ENCODE assay signal across 13 cellular contexts in genomic region chr16:69918241-69918640, GRCh38. TPM values are rescaled to one million over a fixed set of nuclear protein-coding genes. Genes with fewer than 3 reads are reported as not detected.
DNase-seq lines count a peak whose midpoint lies in the region; ATAC-seq, FAIRE-seq and TF ChIP-seq lines count a peak whose summit lies in the region.
"Had no signal": no experiment of that assay in that cellular context is flagged by ENCODE, and none has a peak within 500 bp of the region (broad histone marks: within the 10 kb centered on the region; RNA-seq: fewer than 3 reads in every experiment).

No MANE protein-coding gene starts in this region.

- H3K27ac ChIP-seq in ACC112 (ENCODE audit: low read depth, low read length), result peak overlapping the region; percentile 98
- H3K27ac ChIP-seq in SJCRH30, result peak overlapping the region; percentile 32
- H3K27ac ChIP-seq in endothelial cell of umbilical vein (ENCODE audit: insufficient read depth, low read depth, low read length), result peak overlapping the region; percentile 68
- H3K27ac ChIP-seq in neutrophil, result peak overlapping the region; percentile 11

- H3K9me3 ChIP-seq in SJCRH30 (replicated peaks), result no peaks in the 10 kb centered on the region
- no peaks in the 10 kb centered on the region for H3K9me3 ChIP-seq in endothelial cell of umbilical vein (replicated peaks; ENCODE audit: control insufficient read depth, insufficient read depth, low read length)
- H3K9me3 ChIP-seq in neutrophil, result no peaks in the 10 kb centered on the region
- H3K9me3 ChIP-seq: mucosa of descending colon had no signal

- intact Hi-C loops in endothelial cell of umbilical vein (cut with micrococcal nuclease) (loop anchor here (5.0 kb wide), 1 partner anchor 71 kb away; no protein-coding TSS in a partner anchor), Calu3 (cut with micrococcal nuclease; ENCODE audit: unreplicated experiment) (no loop called here)

- peaks cover 9% of the 10 kb centered on the region for H3K36me3 Mint-ChIP-seq in T-helper 2 cell treated with Interferon-gamma antibody and Interleukin-4, amounts not matched to agents 5 μg/mL and 100 μg/mL, for 36 hours (ENCODE audit: low read depth)
- peaks cover 4% of the 10 kb centered on the region for H3K36me3 Mint-ChIP-seq in Calu3 (ENCODE audit: insufficient read depth, unreplicated experiment)

- H3K4me3 Mint-ChIP-seq in T-helper 2 cell treated with Interferon-gamma antibody and Interleukin-4, amounts not matched to agents 5 μg/mL and 100 μg/mL, for 36 hours, result no peak overlapping the region
- no peak overlapping the region for H3K4me3 Mint-ChIP-seq in Calu3 (ENCODE audit: low read depth, unreplicated experiment)
- H3K4me3 Mint-ChIP-seq: activated T-cell treated with anti-CD3 and anti-CD28 coated beads, Interleukin-2, amount 50 U/mL, for 24 hours had no signal

- H3K4me2 ChIP-seq in endothelial cell of umbilical vein (ENCODE audit: insufficient read depth, low read length), result peak overlapping the region; percentile 69

- no peaks in the 10 kb centered on the region for H3K9me3 Mint-ChIP-seq in T-helper 2 cell treated with Interferon-gamma antibody and Interleukin-4, amounts not matched to agents 5 μg/mL and 100 μg/mL, for 36 hours
- H3K9me3 Mint-ChIP-seq in Calu3 (ENCODE audit: low read depth, unreplicated experiment), result no peaks in the 10 kb centered on the region
- H3K9me3 Mint-ChIP-seq: activated T-cell treated with anti-CD3 and anti-CD28 coated beads, Interleukin-2, amount 50 U/mL, for 24 hours had no signal

- H2AFZ ChIP-seq in ACC112 (ENCODE audit: low read length, unreplicated experiment) (peak overlapping the region; percentile 81), endothelial cell of umbilical vein (ENCODE audit: low read depth, low read length) (peak overlapping the region; percentile 39)

- no peaks in the 10 kb centered on the region for H3K4me1 Mint-ChIP-seq in T-helper 2 cell treated with Interferon-gamma antibody and Interleukin-4, amounts not matched to agents 5 μg/mL and 100 μg/mL, for 36 hours (ENCODE audit: low read depth)
- no peaks in the 10 kb centered on the region for H3K4me1 Mint-ChIP-seq in Calu3 (ENCODE audit: low read depth, unreplicated experiment)

- DNase-seq in SJCRH30 (no peak), endothelial cell of umbilical vein (ENCODE audit: low read depth, low spot score) (no peak), Calu3 (no peak)
- no peak for DNase-seq in T-helper 2 cell treated with Interferon-gamma antibody and Interleukin-4, amounts not matched to agents 5 μg/mL and 100 μg/mL, for 36 hours (ENCODE audit: low spot score)
- DNase-seq: activated T-cell treated with anti-CD3 and anti-CD28 coated beads, Interleukin-2, amount 50 U/mL, for 24 hours; mucosa of descending colon; NCI-H2107; small intestine had no signal

- no peaks in the 10 kb centered on the region for H3K79me2 ChIP-seq in ACC112 (ENCODE audit: control insufficient read depth, insufficient read depth, low read length, unreplicated experiment)
- no peaks in the 10 kb centered on the region for H3K79me2 ChIP-seq in endothelial cell of umbilical vein (ENCODE audit: control insufficient read depth, insufficient read depth, low read length)

- no TSS peak for BruUV-seq in endothelial cell of umbilical vein (replicated peaks; lab: Mats Ljungman, UMichigan)
- no TSS peak for BruUV-seq in Calu3 (replicated peaks; lab: Mats Ljungman, UMichigan)

- TF ChIP-seq CTCF in endothelial cell of umbilical vein (IDR thresholded peaks at IDR 0.05; ENCODE audit: extremely low read depth in 1 of 2, insufficient read depth in 1 of 2, low read depth in 1 of 2, low read length in 2 of 2) (no peak), neutrophil (IDR thresholded peaks at IDR 0.05) (no peak), Calu3 (IDR thresholded peaks at IDR 0.05; ENCODE audit: unreplicated experiment) (no peak)

- H3K4me3 ChIP-seq in ACC112 (ENCODE audit: low read depth, low read length), result peak overlapping the region; percentile 70
- peak overlapping the region; percentile 42; the same call in 1 of the 2 replicates for H3K4me3 ChIP-seq in SJCRH30
- H3K4me3 ChIP-seq in endothelial cell of umbilical vein (replicated peaks in 1 of 3; ENCODE audit: insufficient read depth in 1 of 3, low read depth in 1 of 3, low read length in 3 of 3), result no peak overlapping the region
- H3K4me3 ChIP-seq in neutrophil (ENCODE audit: low read depth in 1 of 2, low read length in 1 of 2), result no peak overlapping the region
- H3K4me3 ChIP-seq: mucosa of descending colon had no signal

- TF ChIP-seq POLR2A in endothelial cell of umbilical vein (IDR thresholded peaks at IDR 0.05; ENCODE audit: low read depth, low read length), result no peak

- CTCF ChIA-PET in endothelial cell of umbilical vein (lab: Charles Lee), result interaction anchor here (0.7 to 4.3 kb wide), 5 partner anchors 9 to 121 kb away, joined by 3 to 32 read pairs (median 3); no protein-coding TSS in a partner anchor
- CTCF ChIA-PET in Calu3 (lab: Charles Lee), result interaction anchor here (1.7 kb wide), 1 partner anchor 12 kb away, joined by 4 read pairs; no protein-coding TSS in a partner anchor

- no peaks in the 10 kb centered on the region for H3K36me3 ChIP-seq in ACC112 (ENCODE audit: insufficient read depth, low read length)
- H3K36me3 ChIP-seq in SJCRH30, result no peaks in the 10 kb centered on the region
- H3K36me3 ChIP-seq in endothelial cell of umbilical vein (ENCODE audit: control insufficient read depth in 2 of 2, extremely low read depth in 1 of 2, insufficient read depth in 2 of 2, low read length in 2 of 2), result peaks cover 0 to 2% of the 10 kb centered on the region in 2 experiments
- H3K36me3 ChIP-seq in neutrophil, result peaks cover 76% of the 10 kb centered on the region

- no peak overlapping the region for H3K27ac Mint-ChIP-seq in T-helper 2 cell treated with Interferon-gamma antibody and Interleukin-4, amounts not matched to agents 5 μg/mL and 100 μg/mL, for 36 hours
- no peak overlapping the region for H3K27ac Mint-ChIP-seq in Calu3 (ENCODE audit: unreplicated experiment)
- H3K27ac Mint-ChIP-seq: activated T-cell treated with anti-CD3 and anti-CD28 coated beads, Interleukin-2, amount 50 U/mL, for 24 hours had no signal

- no peak for FAIRE-seq in endothelial cell of umbilical vein (lab: Jason Lieb, UNC)
- FAIRE-seq: small intestine had no signal

- H3K27me3 ChIP-seq in ACC112 (ENCODE audit: insufficient read depth, low read length) (no peaks in the 10 kb centered on the region), SJCRH30 (no peaks in the 10 kb centered on the region), endothelial cell of umbilical vein (ENCODE audit: control insufficient read depth in 2 of 2, insufficient read depth in 2 of 2, low read length in 2 of 2) (no peaks in the 10 kb centered on the region), neutrophil (no peaks in the 10 kb centered on the region)

- POLR2A ChIA-PET in endothelial cell of umbilical vein (lab: Charles Lee), result no interaction called here

- peak overlapping the region; percentile 68 for H3K9ac ChIP-seq in endothelial cell of umbilical vein (replicated peaks; ENCODE audit: extremely low read depth, insufficient read depth, low read length)

- dilution Hi-C loops in endothelial cell of umbilical vein (cut with MboI; ENCODE audit: extremely low pct_ligation_motif_present, low sequenced_read_pairs), result no loop called here

- ATAC-seq in HG03097 (IDR thresholded peaks at IDR 0.05; ENCODE audit: low FRiP score, unreplicated experiment), result no peak
- ATAC-seq in HG03520 (IDR thresholded peaks at IDR 0.05; ENCODE audit: unreplicated experiment), result no peak
- ATAC-seq: mucosa of descending colon had no signal

- H3K4me1 ChIP-seq in ACC112 (ENCODE audit: control insufficient read depth, insufficient read depth, low read length, unreplicated experiment) (peaks cover 18% of the 10 kb centered on the region), SJCRH30 (peaks cover 8% of the 10 kb centered on the region), endothelial cell of umbilical vein (ENCODE audit: control insufficient read depth, extremely low read depth, insufficient read depth, low read length) (peaks cover 11% of the 10 kb centered on the region), neutrophil (ENCODE audit: control insufficient read depth in 1 of 2, insufficient read depth in 1 of 2, low read depth in 1 of 2, low read length in 1 of 2) (no peaks in the 10 kb centered on the region)

- no peaks in the 10 kb centered on the region for H3K27me3 Mint-ChIP-seq in T-helper 2 cell treated with Interferon-gamma antibody and Interleukin-4, amounts not matched to agents 5 μg/mL and 100 μg/mL, for 36 hours (ENCODE audit: low read depth)
- H3K27me3 Mint-ChIP-seq in Calu3 (ENCODE audit: unreplicated experiment), result no peaks in the 10 kb centered on the region
- H3K27me3 Mint-ChIP-seq: activated T-cell treated with anti-CD3 and anti-CD28 coated beads, Interleukin-2, amount 50 U/mL, for 24 hours had no signal

- no peaks in the 10 kb centered on the region for H4K20me1 ChIP-seq in endothelial cell of umbilical vein (replicated peaks; ENCODE audit: control insufficient read depth, extremely low read depth, insufficient read depth, low read length)

- no peaks in the 10 kb centered on the region for H3K9me1 ChIP-seq in endothelial cell of umbilical vein (replicated peaks; ENCODE audit: control insufficient read depth, extremely low read depth, insufficient read depth, low read length)

TF ChIP-seq in endothelial cell of umbilical vein, 7 proteins besides CTCF, POLR2A, EP300 and RAD21 (continues in another document):
- TF ChIP-seq EZH2 (IDR thresholded peaks at IDR 0.05; ENCODE audit: borderline replicate concordance, low read depth, low read length, severe bottlenecking), result no peak
- no peak for TF ChIP-seq GATA2 (IDR thresholded peaks at IDR 0.05; ENCODE audit: insufficient read depth, insufficient read length, low read depth, low read length)
- no peak for TF ChIP-seq POLR2AphosphoS5 (IDR thresholded peaks at IDR 0.05; ENCODE audit: insufficient read depth, low read depth, low read length)
- TF ChIP-seq MAX (IDR thresholded peaks at IDR 0.05; ENCODE audit: insufficient read depth, insufficient read length), result no peak
- TF ChIP-seq FOS (IDR thresholded peaks at IDR 0.05; ENCODE audit: borderline replicate concordance, insufficient read depth, low read length), result no peak
- no peak for TF ChIP-seq MYC (IDR thresholded peaks at IDR 0.05; ENCODE audit: low read depth, low read length)

RNA-seq across cellular contexts. Expression of gene CLEC18A, which starts 32.9 kb away (rescaled TPM):
- total RNA-seq in SJCRH30 (2014; rRNA removed; shearing (Covaris generic)), result 0.12 and 0.30 TPM in 2 replicates
- total RNA-seq in endothelial cell of umbilical vein, result 0.46 and 0.51 TPM in 2 replicates
- 0.35 and 0.65 TPM in 2 replicates for polyA plus RNA-seq in endothelial cell of umbilical vein
- polyA plus RNA-seq in endothelial cell of umbilical vein (2011; cell fraction: cytosol; rRNA removed), result 0.04 TPM in 2 replicates
- 2.2 and 3.4 TPM in 2 replicates for polyA plus RNA-seq in endothelial cell of umbilical vein (2011; cell fraction: nucleus; rRNA removed)
- polyA plus RNA-seq in endothelial cell of umbilical vein (2012), result 0.18 and 0.36 TPM in 2 replicates
- 0.42 and 0.75 TPM in 2 replicates for polyA minus RNA-seq in endothelial cell of umbilical vein
- polyA minus RNA-seq in endothelial cell of umbilical vein (2011; cell fraction: cytosol; rRNA and poly(A)+ RNA removed), result not detected
- 1.6 and 1.7 TPM in 2 replicates for polyA minus RNA-seq in endothelial cell of umbilical vein (2011; cell fraction: nucleus; rRNA and poly(A)+ RNA removed)
- 2.2 and 3.6 TPM in 2 replicates for total RNA-seq in Calu3 (2022)
- total RNA-seq: HT-29 had no signal

Comparison
In these comparisons a context has a peak if more than half of its experiments do, and no peak if none do; other contexts are left out.
1. H3K27ac ChIP-seq: peak in every context shown above with its lines; median percentile 98 in ACC112; 68 in endothelial cell of umbilical vein; 32 in SJCRH30; 11 in neutrophil.
2. H3K4me3 ChIP-seq: peak in ACC112 (single experiment) and SJCRH30 (single experiment); none in endothelial cell of umbilical vein (0 of 3) and neutrophil (0 of 2).